ENCODE assay signal across 13 cellular contexts in genomic region chr15:62766599-62766998, GRCh38.
"Had no signal": no experiment of that assay in that cellular context is flagged by ENCODE, and none has a peak within 500 bp of the region (broad histone marks: within the 10 kb centered on the region; RNA-seq: fewer than 3 reads in every experiment).

No MANE protein-coding gene starts in this region.

- DNase-seq: colonic mucosa; dermis blood vessel endothelial cell; esophagus squamous epithelium; foreskin keratinocyte; mammary epithelial cell; natural killer cell; posterior cingulate gyrus; small intestine; stimulated activated CD4-positive, alpha-beta T cell treated with anti-CD3 and anti-CD28 coated beads, Interleukin-2, amount 100 ng/mL, for 48 hours; tibial artery; upper lobe of right lung had no signal

- H3K27me3 ChIP-seq: colonic mucosa, esophagus squamous epithelium, foreskin keratinocyte, hepatocyte, tibial artery, upper lobe of right lung, vagina had no signal

- H3K4me1 ChIP-seq: colonic mucosa, esophagus squamous epithelium, tibial artery, upper lobe of right lung, vagina had no signal

- H3K27ac ChIP-seq: colonic mucosa, esophagus squamous epithelium, foreskin keratinocyte, hepatocyte, tibial artery, upper lobe of right lung, vagina had no signal

- H3K79me2 ChIP-seq: hepatocyte had no signal

- H3K9me3 ChIP-seq: colonic mucosa, esophagus squamous epithelium, tibial artery, upper lobe of right lung, vagina had no signal

- H3K4me3 ChIP-seq: colonic mucosa, esophagus squamous epithelium, hepatocyte, tibial artery, upper lobe of right lung, vagina had no signal

- H3K4me2 ChIP-seq: hepatocyte had no signal

- H2AFZ ChIP-seq: hepatocyte had no signal
